Comparison of ENCODE assay signal across 12 cellular contexts in genomic region chr17:40432864-40433528, GRCh38. TPM values are rescaled to one million over a fixed set of nuclear protein-coding genes. Genes with fewer than 3 reads are reported as not detected.
DNase-seq lines count a peak whose midpoint lies in the region; ATAC-seq, FAIRE-seq and TF ChIP-seq lines count a peak whose summit lies in the region.
"Had no signal": no experiment of that assay in that cellular context is flagged by ENCODE, and none has a peak within 500 bp of the region (broad histone marks: within the 10 kb centered on the region; RNA-seq: fewer than 3 reads in every experiment).

No MANE protein-coding gene starts in this region.

- H3K4me2 ChIP-seq in endothelial cell of umbilical vein (ENCODE audit: insufficient read depth, low read length) = no peak overlapping the region

- no peak for TF ChIP-seq POLR2A in endothelial cell of umbilical vein (IDR thresholded peaks at IDR 0.05; ENCODE audit: low read depth, low read length)

- H3K9me1 ChIP-seq in endothelial cell of umbilical vein (replicated peaks; ENCODE audit: control insufficient read depth, extremely low read depth, insufficient read depth, low read length) = no peaks in the 10 kb centered on the region

- H3K79me2 ChIP-seq in endothelial cell of umbilical vein (ENCODE audit: control insufficient read depth, insufficient read depth, low read length) = no peaks in the 10 kb centered on the region

- no peak overlapping the region for H3K27ac ChIP-seq in endothelial cell of umbilical vein (ENCODE audit: insufficient read depth, low read depth, low read length)
- no peak overlapping the region for H3K27ac ChIP-seq in aorta (ENCODE audit: low read depth in 1 of 2, low read length in 2 of 2)

- ATAC-seq in mucosa of descending colon = peak; percentile 28
- peak; percentile 65 for ATAC-seq in aorta (ENCODE audit: low FRiP score)
- ATAC-seq in HG02840 (IDR thresholded peaks at IDR 0.05; ENCODE audit: low FRiP score, unreplicated experiment) = no peak
- no peak for ATAC-seq in HG02623 (IDR thresholded peaks at IDR 0.05; ENCODE audit: unreplicated experiment)
- ATAC-seq: natural killer cell treated with Interleukin-12 subunit alpha and Interleukin-12 subunit beta and Interleukin-15 and Interleukin-18, amount 100 ng/mL, for 72 hours had no signal

- H3K9me3 ChIP-seq in endothelial cell of umbilical vein (replicated peaks; ENCODE audit: control insufficient read depth, insufficient read depth, low read length) (no peaks in the 10 kb centered on the region), mucosa of descending colon (no peaks in the 10 kb centered on the region), aorta (ENCODE audit: control insufficient read depth, low read length) (no peaks in the 10 kb centered on the region)

- no peaks in the 10 kb centered on the region for H3K36me3 Mint-ChIP-seq in activated T-cell treated with anti-CD3 and anti-CD28 coated beads, Interleukin-2, amount 50 U/mL, for 24 hours (ENCODE audit: low read depth)
- H3K36me3 Mint-ChIP-seq: natural killer cell treated with Interleukin-12 subunit alpha and Interleukin-12 subunit beta and Interleukin-15 and Interleukin-18, amount 100 ng/mL, for 72 hours had no signal

- POLR2A ChIA-PET in endothelial cell of umbilical vein (lab: Charles Lee) = no interaction called here

- H3K27ac Mint-ChIP-seq in activated T-cell treated with anti-CD3 and anti-CD28 coated beads, Interleukin-2, amount 50 U/mL, for 24 hours = no peak overlapping the region
- H3K27ac Mint-ChIP-seq: natural killer cell treated with Interleukin-12 subunit alpha and Interleukin-12 subunit beta and Interleukin-15 and Interleukin-18, amount 100 ng/mL, for 72 hours had no signal

- H3K27me3 ChIP-seq in endothelial cell of umbilical vein (ENCODE audit: control insufficient read depth in 2 of 2, insufficient read depth in 2 of 2, low read length in 2 of 2) = peaks cover 0 to 2% of the 10 kb centered on the region in 2 experiments
- no peaks in the 10 kb centered on the region for H3K27me3 ChIP-seq in aorta (ENCODE audit: control insufficient read depth in 1 of 2, insufficient read depth in 2 of 2, low read length in 1 of 2)

- no peaks in the 10 kb centered on the region for H3K27me3 Mint-ChIP-seq in activated T-cell treated with anti-CD3 and anti-CD28 coated beads, Interleukin-2, amount 50 U/mL, for 24 hours

- TF ChIP-seq CTCF in endothelial cell of umbilical vein (IDR thresholded peaks at IDR 0.05; ENCODE audit: extremely low read depth in 1 of 2, insufficient read depth in 1 of 2, low read depth in 1 of 2, low read length in 2 of 2) (no peak), mucosa of descending colon (IDR thresholded peaks at IDR 0.05) (no peak)

- CTCF ChIA-PET in endothelial cell of umbilical vein (lab: Charles Lee) = interaction anchor here (0.6 to 3.1 kb wide), 4 partner anchors 11 to 127 kb away, joined by 3 to 13 read pairs (median 6); partner anchors contain the start of gene TOP2A

- no peaks in the 10 kb centered on the region for H3K9me3 Mint-ChIP-seq in activated T-cell treated with anti-CD3 and anti-CD28 coated beads, Interleukin-2, amount 50 U/mL, for 24 hours
- H3K9me3 Mint-ChIP-seq: natural killer cell treated with Interleukin-12 subunit alpha and Interleukin-12 subunit beta and Interleukin-15 and Interleukin-18, amount 100 ng/mL, for 72 hours had no signal

- DNase-seq in activated T-cell treated with anti-CD3 and anti-CD28 coated beads, Interleukin-2, amount 50 U/mL, for 24 hours = peak; percentile 20
- no peak for DNase-seq in activated T-cell treated with anti-CD3 and anti-CD28 coated beads, Interleukin-2, amount 50 U/mL, for 1 hour
- DNase-seq in endothelial cell of umbilical vein (ENCODE audit: low read depth, low spot score) (no peak), mucosa of descending colon (peak in 1 of 3 donors; percentile 45), aorta (peak; percentile 77 to 81), amniotic stem cell (lab: John Stamatoyannopoulos, UW) (no peak)
- DNase-seq: GF-D8, GOT3, NCI-H1048 had no signal

- 34 to 35% methylated on average over 2 of the region's 2 CpGs for WGBS in aorta, 2 donors

- H3K4me1 Mint-ChIP-seq in activated T-cell treated with anti-CD3 and anti-CD28 coated beads, Interleukin-2, amount 50 U/mL, for 24 hours (ENCODE audit: low read depth) = peaks cover 14% of the 10 kb centered on the region

- no peak overlapping the region for H3K9ac ChIP-seq in endothelial cell of umbilical vein (replicated peaks; ENCODE audit: extremely low read depth, insufficient read depth, low read length)

- BruUV-seq in endothelial cell of umbilical vein (replicated peaks; lab: Mats Ljungman, UMichigan) = no TSS peak

- FAIRE-seq in endothelial cell of umbilical vein (lab: Jason Lieb, UNC) = peak; percentile 37

- H3K4me1 ChIP-seq in endothelial cell of umbilical vein (ENCODE audit: control insufficient read depth, extremely low read depth, insufficient read depth, low read length) (no peaks in the 10 kb centered on the region), mucosa of descending colon (ENCODE audit: low read depth) (no peaks in the 10 kb centered on the region), aorta (ENCODE audit: control insufficient read depth in 1 of 2, insufficient read depth in 2 of 2, low read length in 2 of 2) (no peaks in the 10 kb centered on the region)

- H3K4me3 ChIP-seq in endothelial cell of umbilical vein (replicated peaks in 1 of 3; ENCODE audit: insufficient read depth in 1 of 3, low read depth in 1 of 3, low read length in 3 of 3) = no peak overlapping the region
- H3K4me3 ChIP-seq in mucosa of descending colon = no peak overlapping the region
- H3K4me3 ChIP-seq in aorta (ENCODE audit: low read length in 2 of 2) = no peak overlapping the region

- dilution Hi-C loops in endothelial cell of umbilical vein (cut with MboI; ENCODE audit: extremely low pct_ligation_motif_present, low sequenced_read_pairs) = no loop called here

- no peak overlapping the region for H3K4me3 Mint-ChIP-seq in activated T-cell treated with anti-CD3 and anti-CD28 coated beads, Interleukin-2, amount 50 U/mL, for 24 hours
- H3K4me3 Mint-ChIP-seq: natural killer cell treated with Interleukin-12 subunit alpha and Interleukin-12 subunit beta and Interleukin-15 and Interleukin-18, amount 100 ng/mL, for 72 hours had no signal

- intact Hi-C loops in endothelial cell of umbilical vein (cut with micrococcal nuclease) = no loop called here
- intact Hi-C loops in mucosa of descending colon (cut with DNase I, micrococcal nuclease) = no loop called here
- intact Hi-C loops in aorta (cut with DNase I) = no loop called here

- H4K20me1 ChIP-seq in endothelial cell of umbilical vein (replicated peaks; ENCODE audit: control insufficient read depth, extremely low read depth, insufficient read depth, low read length) = no peaks in the 10 kb centered on the region

- H3K36me3 ChIP-seq in endothelial cell of umbilical vein (ENCODE audit: control insufficient read depth in 2 of 2, extremely low read depth in 1 of 2, insufficient read depth in 2 of 2, low read length in 2 of 2) = no peaks in the 10 kb centered on the region
- no peaks in the 10 kb centered on the region for H3K36me3 ChIP-seq in mucosa of descending colon (ENCODE audit: low read depth)
- no peaks in the 10 kb centered on the region for H3K36me3 ChIP-seq in aorta (ENCODE audit: control insufficient read depth in 1 of 2, insufficient read depth in 2 of 2, low read length in 1 of 2)

- no peak overlapping the region for H2AFZ ChIP-seq in endothelial cell of umbilical vein (ENCODE audit: low read depth, low read length)

TF ChIP-seq in endothelial cell of umbilical vein, 7 proteins besides CTCF, POLR2A, EP300 and RAD21:
- no peak for TF ChIP-seq MYC (IDR thresholded peaks at IDR 0.05; ENCODE audit: low read depth, low read length)
- TF ChIP-seq FOS (IDR thresholded peaks at IDR 0.05; ENCODE audit: borderline replicate concordance, insufficient read depth, low read length) = no peak
- no peak for TF ChIP-seq POLR2AphosphoS5 (IDR thresholded peaks at IDR 0.05; ENCODE audit: insufficient read depth, low read depth, low read length)

RNA-seq across cellular contexts. Expression of gene IGFBP4, which starts 10.3 kb away (rescaled TPM):
- 585 and 618 TPM in 2 replicates for total RNA-seq in endothelial cell of umbilical vein
- polyA plus RNA-seq in endothelial cell of umbilical vein = 369 and 377 TPM in 2 replicates
- polyA plus RNA-seq in endothelial cell of umbilical vein (2011; cell fraction: cytosol; rRNA removed) = 416 and 442 TPM in 2 replicates
- 150 and 157 TPM in 2 replicates for polyA plus RNA-seq in endothelial cell of umbilical vein (2011; cell fraction: nucleus; rRNA removed)
- polyA plus RNA-seq in endothelial cell of umbilical vein (2012) = 404 and 527 TPM in 2 replicates
- polyA minus RNA-seq in endothelial cell of umbilical vein = 329 and 350 TPM in 2 replicates
- polyA minus RNA-seq in endothelial cell of umbilical vein (2011; cell fraction: cytosol; rRNA and poly(A)+ RNA removed) = not detected
- polyA minus RNA-seq in endothelial cell of umbilical vein (2011; cell fraction: nucleus; rRNA and poly(A)+ RNA removed) = 59.6 and 64.4 TPM in 2 replicates
- 100 to 1,000 TPM; 215 to 459 (median 244) TPM for total RNA-seq in mucosa of descending colon
- total RNA-seq in aorta = 1,000 to 10,000 TPM in 1 of 2 donors, 100 to 1,000 TPM in 1; 799 to 1,001 TPM
- polyA plus RNA-seq in aorta = 100 to 1,000 TPM in 1 of 2 donors, 10 to 100 TPM in 1; 99.2 to 457 TPM

RNA-seq across cellular contexts. Expression of gene TOP2A, which starts 15.3 kb away (rescaled TPM):
- total RNA-seq in endothelial cell of umbilical vein (149 and 160 TPM in 2 replicates), mucosa of descending colon (10 to 100 TPM in 2 of 3 donors, 1 to 10 TPM in 1; 6.9 to 50.1 (median 11.4) TPM), aorta (1 to 10 TPM; 1.8 to 4.4 TPM)
- polyA plus RNA-seq in endothelial cell of umbilical vein (25.5 and 31.3 TPM in 2 replicates), aorta (1 to 10 TPM in 1 of 2 donors, under 1 TPM in 1; 0.25 to 2.1 TPM)
- 47.0 and 56.2 TPM in 2 replicates for polyA plus RNA-seq in endothelial cell of umbilical vein (2011; cell fraction: cytosol; rRNA removed)
- 57.3 and 98.0 TPM in 2 replicates for polyA plus RNA-seq in endothelial cell of umbilical vein (2011; cell fraction: nucleus; rRNA removed)
- 48.2 and 143 TPM in 2 replicates for polyA plus RNA-seq in endothelial cell of umbilical vein (2012)
- 25.2 and 29.2 TPM in 2 replicates for polyA minus RNA-seq in endothelial cell of umbilical vein
- polyA minus RNA-seq in endothelial cell of umbilical vein (2011; cell fraction: cytosol; rRNA and poly(A)+ RNA removed) = 107 TPM
- 26.2 and 41.6 TPM in 2 replicates for polyA minus RNA-seq in endothelial cell of umbilical vein (2011; cell fraction: nucleus; rRNA and poly(A)+ RNA removed)

Comparison
In these comparisons a context has a peak if more than half of its experiments do, and no peak if none do; other contexts are left out.
1. DNase-seq: peak in activated T-cell treated with anti-CD3 and anti-CD28 coated beads, Interleukin-2, amount 50 U/mL, for 24 hours (single experiment) and aorta (2 of 2); none in activated T-cell treated with anti-CD3 and anti-CD28 coated beads, Interleukin-2, amount 50 U/mL, for 1 hour (single experiment), endothelial cell of umbilical vein (single experiment) and amniotic stem cell (single experiment).
2. ATAC-seq: peak in mucosa of descending colon (single experiment) and aorta (single experiment); none in HG02840 (single experiment) and HG02623 (single experiment).